In the genomic region with DNA sequence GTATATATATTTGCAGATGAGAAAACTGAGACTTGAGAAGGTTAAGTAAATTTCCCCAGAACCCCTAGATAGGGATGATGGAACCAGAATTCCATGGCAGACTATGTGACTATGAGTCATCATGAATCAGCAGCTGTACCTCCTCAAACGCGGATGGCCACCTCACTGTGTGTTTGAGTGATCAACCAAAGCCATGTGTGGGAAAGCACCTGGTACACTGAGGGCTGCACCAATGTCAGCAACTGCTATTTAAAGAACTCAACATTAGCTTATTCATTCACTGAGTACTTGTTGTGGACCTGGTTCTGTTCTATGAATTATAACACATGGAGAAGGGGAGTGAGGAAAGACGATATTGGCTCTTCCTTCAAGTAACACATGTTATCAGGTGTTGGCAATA, we compare ENCODE assay signal across 1 cellular context.
TF ChIP-seq lines count a peak whose summit lies in the region.

No MANE protein-coding gene starts in this region.

TF ChIP-seq in GM12878, 131 proteins besides CTCF, POLR2A, EP300 and RAD21 (continued from another document):
- TF ChIP-seq NFIC (IDR thresholded peaks at IDR 0.05; ENCODE audit: low read depth, low read length) (peak; percentile 73; the same call in 1 of the 2 replicates), SUZ12 (IDR thresholded peaks at IDR 0.05; ENCODE audit: unreplicated experiment) (no peak), RUNX3 (IDR thresholded peaks at IDR 0.05; ENCODE audit: low read length) (peak; percentile 75), RFX5 (IDR thresholded peaks at IDR 0.05; ENCODE audit: low read depth, low read length) (no peak), TCF12 (IDR thresholded peaks at IDR 0.05; ENCODE audit: low read depth, low read length) (peak; percentile 85), EED (IDR thresholded peaks at IDR 0.05; ENCODE audit: low read depth) (peak; percentile 90), MEF2A (IDR thresholded peaks at IDR 0.05; ENCODE audit: insufficient read depth, low read depth, low read length) (no peak), ZNF622 (IDR thresholded peaks at IDR 0.05) (no peak), CREM (IDR thresholded peaks at IDR 0.05; ENCODE audit: low read depth) (peak; percentile 45; the same call in 1 of the 2 replicates), CBFB (IDR thresholded peaks at IDR 0.05; ENCODE audit: low read depth) (0 out of 2 replicates have a peak, but pooled peaks have one; percentile 32), BCL11A (IDR thresholded peaks at IDR 0.05; ENCODE audit: low read depth, low read length) (peak; percentile 44; the same call in 1 of the 2 replicates)
- TF ChIP-seq, protein P1, sequence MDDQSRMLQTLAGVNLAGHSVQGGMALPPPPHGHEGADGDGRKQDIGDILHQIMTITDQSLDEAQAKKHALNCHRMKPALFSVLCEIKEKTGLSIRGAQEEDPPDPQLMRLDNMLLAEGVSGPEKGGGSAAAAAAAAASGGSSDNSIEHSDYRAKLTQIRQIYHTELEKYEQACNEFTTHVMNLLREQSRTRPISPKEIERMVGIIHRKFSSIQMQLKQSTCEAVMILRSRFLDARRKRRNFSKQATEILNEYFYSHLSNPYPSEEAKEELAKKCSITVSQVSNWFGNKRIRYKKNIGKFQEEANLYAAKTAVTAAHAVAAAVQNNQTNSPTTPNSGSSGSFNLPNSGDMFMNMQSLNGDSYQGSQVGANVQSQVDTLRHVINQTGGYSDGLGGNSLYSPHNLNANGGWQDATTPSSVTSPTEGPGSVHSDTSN (IDR thresholded peaks at IDR 0.05; ENCODE audit: insufficient replicate concordance, low read depth, low read length), result peak; percentile 40
- TF ChIP-seq, protein P2, sequence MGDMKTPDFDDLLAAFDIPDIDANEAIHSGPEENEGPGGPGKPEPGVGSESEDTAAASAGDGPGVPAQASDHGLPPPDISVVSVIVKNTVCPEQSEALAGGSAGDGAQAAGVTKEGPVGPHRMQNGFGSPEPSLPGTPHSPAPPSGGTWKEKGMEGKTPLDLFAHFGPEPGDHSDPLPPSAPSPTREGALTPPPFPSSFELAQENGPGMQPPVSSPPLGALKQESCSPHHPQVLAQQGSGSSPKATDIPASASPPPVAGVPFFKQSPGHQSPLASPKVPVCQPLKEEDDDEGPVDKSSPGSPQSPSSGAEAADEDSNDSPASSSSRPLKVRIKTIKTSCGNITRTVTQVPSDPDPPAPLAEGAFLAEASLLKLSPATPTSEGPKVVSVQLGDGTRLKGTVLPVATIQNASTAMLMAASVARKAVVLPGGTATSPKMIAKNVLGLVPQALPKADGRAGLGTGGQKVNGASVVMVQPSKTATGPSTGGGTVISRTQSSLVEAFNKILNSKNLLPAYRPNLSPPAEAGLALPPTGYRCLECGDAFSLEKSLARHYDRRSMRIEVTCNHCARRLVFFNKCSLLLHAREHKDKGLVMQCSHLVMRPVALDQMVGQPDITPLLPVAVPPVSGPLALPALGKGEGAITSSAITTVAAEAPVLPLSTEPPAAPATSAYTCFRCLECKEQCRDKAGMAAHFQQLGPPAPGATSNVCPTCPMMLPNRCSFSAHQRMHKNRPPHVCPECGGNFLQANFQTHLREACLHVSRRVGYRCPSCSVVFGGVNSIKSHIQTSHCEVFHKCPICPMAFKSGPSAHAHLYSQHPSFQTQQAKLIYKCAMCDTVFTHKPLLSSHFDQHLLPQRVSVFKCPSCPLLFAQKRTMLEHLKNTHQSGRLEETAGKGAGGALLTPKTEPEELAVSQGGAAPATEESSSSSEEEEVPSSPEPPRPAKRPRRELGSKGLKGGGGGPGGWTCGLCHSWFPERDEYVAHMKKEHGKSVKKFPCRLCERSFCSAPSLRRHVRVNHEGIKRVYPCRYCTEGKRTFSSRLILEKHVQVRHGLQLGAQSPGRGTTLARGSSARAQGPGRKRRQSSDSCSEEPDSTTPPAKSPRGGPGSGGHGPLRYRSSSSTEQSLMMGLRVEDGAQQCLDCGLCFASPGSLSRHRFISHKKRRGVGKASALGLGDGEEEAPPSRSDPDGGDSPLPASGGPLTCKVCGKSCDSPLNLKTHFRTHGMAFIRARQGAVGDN (IDR thresholded peaks at IDR 0.05), result peak; percentile 40; the same call in 1 of the 2 replicates
- TF ChIP-seq, protein P3, sequence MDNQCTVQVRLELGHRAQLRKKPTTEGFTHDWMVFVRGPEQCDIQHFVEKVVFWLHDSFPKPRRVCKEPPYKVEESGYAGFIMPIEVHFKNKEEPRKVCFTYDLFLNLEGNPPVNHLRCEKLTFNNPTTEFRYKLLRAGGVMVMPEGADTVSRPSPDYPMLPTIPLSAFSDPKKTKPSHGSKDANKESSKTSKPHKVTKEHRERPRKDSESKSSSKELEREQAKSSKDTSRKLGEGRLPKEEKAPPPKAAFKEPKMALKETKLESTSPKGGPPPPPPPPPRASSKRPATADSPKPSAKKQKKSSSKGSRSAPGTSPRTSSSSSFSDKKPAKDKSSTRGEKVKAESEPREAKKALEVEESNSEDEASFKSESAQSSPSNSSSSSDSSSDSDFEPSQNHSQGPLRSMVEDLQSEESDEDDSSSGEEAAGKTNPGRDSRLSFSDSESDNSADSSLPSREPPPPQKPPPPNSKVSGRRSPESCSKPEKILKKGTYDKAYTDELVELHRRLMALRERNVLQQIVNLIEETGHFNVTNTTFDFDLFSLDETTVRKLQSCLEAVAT (IDR thresholded peaks at IDR 0.05), result no peak
